ENCODE assay signal across 8 cellular contexts in the genomic region with DNA sequence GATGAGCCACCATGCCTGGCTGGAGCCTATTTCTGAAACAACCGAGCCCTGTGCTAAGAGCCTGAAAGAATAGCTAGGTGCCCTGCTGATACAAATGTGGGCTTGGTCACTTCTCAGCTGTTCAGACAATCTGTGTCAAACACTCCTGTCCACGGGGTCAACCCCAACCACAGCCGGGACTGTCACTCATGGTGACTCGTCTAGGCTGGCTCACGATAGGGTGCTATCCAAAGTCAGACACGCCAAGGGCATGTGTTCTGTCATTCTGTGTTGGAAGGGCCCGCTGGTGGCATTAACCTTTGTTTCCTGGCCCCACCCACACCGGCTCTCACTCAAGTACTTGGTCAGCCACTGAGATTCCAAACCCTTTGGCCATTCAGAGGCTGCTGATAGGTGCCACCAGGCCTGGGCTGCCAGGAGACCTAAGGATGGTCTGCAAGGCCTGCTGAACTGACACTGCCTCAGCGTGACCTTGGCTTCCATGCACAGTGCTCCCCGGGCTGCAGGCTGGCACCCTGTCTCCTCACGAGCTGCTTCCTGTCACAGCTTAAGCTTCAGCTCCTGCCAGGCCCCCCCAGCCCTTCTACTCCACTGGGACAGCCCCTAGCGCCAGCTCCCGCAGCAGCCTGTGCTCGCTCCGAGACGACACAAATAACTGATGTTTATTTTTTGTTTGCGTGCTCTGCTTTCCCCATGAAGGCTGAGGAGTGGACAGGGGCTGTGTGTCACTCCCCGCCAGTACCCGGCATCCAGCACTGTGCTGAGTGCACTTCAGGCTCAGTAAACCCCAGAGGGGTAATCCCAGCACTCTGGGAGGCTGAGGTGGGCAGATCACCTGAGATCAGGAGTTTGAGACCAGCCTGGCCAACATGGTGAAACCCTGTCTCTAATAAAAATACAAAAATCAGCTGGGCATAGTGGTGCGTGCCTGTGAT. TPM values are rescaled to one million over a fixed set of nuclear protein-coding genes. Genes with fewer than 3 reads are reported as not detected.
DNase-seq lines count a peak whose midpoint lies in the region; ATAC-seq lines count a peak whose summit lies in the region.

No MANE protein-coding gene starts in this region.

- in situ Hi-C loops in G401 (cut with HindIII; ENCODE audit: low sequenced_read_pairs) = loop anchor here (10.0 kb wide), 1 partner anchor 84 kb away; a partner anchor contains a TSS

- peak; percentile 19 for ATAC-seq in HG03460 (IDR thresholded peaks at IDR 0.05; ENCODE audit: unreplicated experiment)
- no peak for ATAC-seq in GM21526 (IDR thresholded peaks at IDR 0.05; ENCODE audit: low FRiP score, unreplicated experiment)

- H3K27ac ChIP-seq in muscle layer of colon (ENCODE audit: low read depth, low read length) = peak overlapping the region; percentile 64

- no peak overlapping the region for H3K9ac ChIP-seq in muscle layer of colon (ENCODE audit: low read length)

- peaks cover 31% of the 10 kb centered on the region for H3K36me3 ChIP-seq in muscle layer of colon (ENCODE audit: insufficient read depth, low read length)

- H3K4me3 ChIP-seq in muscle layer of colon (ENCODE audit: low read depth in 1 of 2, low read length in 2 of 2) = no peak overlapping the region

- H3K4me1 ChIP-seq in muscle layer of colon (ENCODE audit: insufficient read depth, low read length) = peaks cover 69% of the 10 kb centered on the region

- no peaks in the 10 kb centered on the region for H3K27me3 ChIP-seq in muscle layer of colon (ENCODE audit: control insufficient read depth in 1 of 2, insufficient read depth in 2 of 2, low read length in 2 of 2)

- DNase-seq in G401 (ENCODE audit: low spot score) = peak; percentile 68
- DNase-seq in activated effector memory CD4-positive, alpha-beta T cell treated with Interleukin-2 at 50 U/mL for 16 hours = peak; percentile 64
- no peak for DNase-seq in NCI-H1694 (lab: John Stamatoyannopoulos, UW)
- no peak for DNase-seq in NCI-H748 (lab: John Stamatoyannopoulos, UW; ENCODE audit: unreplicated experiment)
- no peak for DNase-seq in NCI-H226

- no peaks in the 10 kb centered on the region for H3K9me3 ChIP-seq in muscle layer of colon (ENCODE audit: low read length)

RNA-seq across cellular contexts. Expression of a gene that starts 14.3 kb away (rescaled TPM):
- 1.6 and 2.3 TPM in 2 replicates for total RNA-seq in G401 (2014; rRNA removed; shearing (Covaris generic))

RNA-seq across cellular contexts. Expression of a gene that starts 19.7 kb away (rescaled TPM):
- 25.3 and 32.4 TPM in 2 replicates for total RNA-seq in G401 (2014; rRNA removed; shearing (Covaris generic))

RNA-seq across cellular contexts. Expression of a gene that starts 48.4 kb away (rescaled TPM):
- total RNA-seq in G401 (2014; rRNA removed; shearing (Covaris generic)) = 12.3 and 13.9 TPM in 2 replicates

RNA-seq across cellular contexts. Expression of a gene that starts 55.7 kb away (rescaled TPM):
- total RNA-seq in G401 (2014; rRNA removed; shearing (Covaris generic)) = 24.7 and 26.6 TPM in 2 replicates

RNA-seq across cellular contexts. Expression of a gene that starts 58.3 kb away (rescaled TPM):
- total RNA-seq in G401 (2014; rRNA removed; shearing (Covaris generic)) = 15.8 and 20.5 TPM in 2 replicates

Comparison
In these comparisons a context has a peak if more than half of its experiments do, and no peak if none do; other contexts are left out.
1. DNase-seq: peak in G401 (single experiment) and activated effector memory CD4-positive, alpha-beta T cell treated with Interleukin-2 at 50 U/mL for 16 hours (single experiment); none in NCI-H1694 (single experiment), NCI-H748 (single experiment) and NCI-H226 (single experiment).